9 cellular contexts compared by ENCODE assay signal in the genomic region with DNA sequence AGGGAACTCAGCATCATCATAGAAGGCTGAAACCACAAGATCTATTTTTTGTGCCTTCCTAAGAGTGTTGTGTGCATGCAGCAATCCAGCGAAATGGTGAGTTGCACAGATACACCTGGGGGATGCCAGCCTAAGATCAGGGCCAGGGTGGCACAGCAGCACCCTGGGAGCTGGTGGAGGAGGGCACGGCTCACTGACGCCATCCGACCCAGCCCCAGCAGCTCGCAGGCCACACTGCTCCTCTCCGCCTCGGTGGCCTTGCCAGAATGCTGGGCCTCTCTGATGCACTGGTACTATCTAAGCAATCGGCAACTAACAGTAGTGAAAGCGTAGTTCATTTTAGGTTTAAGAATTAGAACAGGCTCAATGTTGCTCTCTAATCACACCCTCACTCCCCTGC. TPM values are rescaled to one million over a fixed set of nuclear protein-coding genes. Genes with fewer than 3 reads are reported as not detected.
A peak's percentile ranks its signal among the peaks of the same experiment; 100 is the strongest.
DNase-seq lines count a peak whose midpoint lies in the region; ATAC-seq and TF ChIP-seq lines count a peak whose summit lies in the region.
"Had no signal": no experiment of that assay in that cellular context is flagged by ENCODE, and none has a peak within 500 bp of the region (broad histone marks: within the 10 kb centered on the region; RNA-seq: fewer than 3 reads in every experiment).

No MANE protein-coding gene starts in this region.

- ATAC-seq in heart right ventricle (no peak), left ventricle myocardium superior (no peak), GM19455 (IDR thresholded peaks at IDR 0.05; ENCODE audit: unreplicated experiment) (no peak)

- TF ChIP-seq CTCF in heart right ventricle (IDR thresholded peaks at IDR 0.05), result no peak
- TF ChIP-seq CTCF in coronary artery (IDR thresholded peaks at IDR 0.05), result no peak
- no peak for TF ChIP-seq CTCF in osteoblast (IDR thresholded peaks at IDR 0.05; ENCODE audit: extremely low read depth, low read depth, low read length)

- in situ Hi-C loops in ACHN (cut with HindIII; ENCODE audit: low pct_ligation_motif_present, low pct_unique_long_range_greater_than_20kb, low sequenced_read_pairs), result no loop called here

- peaks cover 0 to 10% (median 0%) of the 10 kb centered on the region in 9 donors for H3K36me3 ChIP-seq in heart right ventricle
- H3K36me3 ChIP-seq in osteoblast (ENCODE audit: insufficient read depth, low read length), result peaks cover 13% of the 10 kb centered on the region
- H3K36me3 ChIP-seq in urinary bladder (ENCODE audit: insufficient read depth), result no peaks in the 10 kb centered on the region

- no peak overlapping the region for H2AFZ ChIP-seq in osteoblast (ENCODE audit: low read length)

- 74 to 85% methylated on average over 9 of the region's 9 CpGs for WGBS in heart right ventricle, 2 donors
- 69% methylated on average over 9 of the region's 9 CpGs for WGBS in urinary bladder

- H3K4me2 ChIP-seq in osteoblast (ENCODE audit: insufficient read depth, low read length), result no peak overlapping the region

- intact Hi-C loops in heart right ventricle (cut with DNase I), result loop anchor here in 1 of 10 donors (5.0 kb wide), 1 partner anchor 35 kb away; no protein-coding TSS in a partner anchor
- intact Hi-C loops in left ventricle myocardium superior (cut with micrococcal nuclease), result no loop called here

- H4K20me1 ChIP-seq in osteoblast (ENCODE audit: insufficient read depth, low read length), result peaks cover 32% of the 10 kb centered on the region

- H3K4me1 ChIP-seq in heart right ventricle, result peaks cover 36 to 97% (median 93%) of the 10 kb centered on the region in 9 donors
- peaks cover 72% of the 10 kb centered on the region for H3K4me1 ChIP-seq in osteoblast (ENCODE audit: insufficient read depth, low read length)
- no peaks in the 10 kb centered on the region for H3K4me1 ChIP-seq in urinary bladder (ENCODE audit: insufficient read depth)

- H3K79me2 ChIP-seq in osteoblast (ENCODE audit: insufficient read depth, low read length), result peaks cover 79% of the 10 kb centered on the region

- H3K27me3 ChIP-seq in heart right ventricle (no peaks in the 10 kb centered on the region), osteoblast (ENCODE audit: insufficient read depth, low read length) (no peaks in the 10 kb centered on the region)

- DNase-seq in heart right ventricle (no peak), left ventricle myocardium superior (no peak), coronary artery (ENCODE audit: low spot score) (no peak), osteoblast (ENCODE audit: insufficient read length, low spot score, missing footprints) (no peak), ACHN (no peak), NCI-H748 (lab: John Stamatoyannopoulos, UW; ENCODE audit: unreplicated experiment) (no peak)
- DNase-seq: NCI-H2227 treated with DMSO at 0.1 percent for 48 hours had no signal

- peak overlapping the region in 8 of 10 donors; percentile 48 to 90 (median 72) for H3K27ac ChIP-seq in heart right ventricle
- peak overlapping the region; percentile 77 to 90 for H3K27ac ChIP-seq in coronary artery
- H3K27ac ChIP-seq in osteoblast (ENCODE audit: low read depth, low read length), result peak overlapping the region; percentile 97
- H3K27ac ChIP-seq in urinary bladder (ENCODE audit: low read depth), result peak overlapping the region; percentile 63

- H3K9me3 ChIP-seq in heart right ventricle, result no peaks in the 10 kb centered on the region
- H3K9me3 ChIP-seq in osteoblast (ENCODE audit: low read depth, low read length), result no peaks in the 10 kb centered on the region

- H3K4me3 ChIP-seq in heart right ventricle (no peak overlapping the region), coronary artery (no peak overlapping the region), osteoblast (ENCODE audit: insufficient read depth, low read length) (no peak overlapping the region), urinary bladder (ENCODE audit: low read depth, low read length) (no peak overlapping the region)

RNA-seq across cellular contexts. Expression of a gene that starts 37.8 kb away (rescaled TPM):
- total RNA-seq in heart right ventricle, result 100 to 1,000 TPM; 207 to 307 (median 228) TPM
- polyA plus RNA-seq in heart right ventricle, result 100 to 1,000 TPM; 158 to 236 TPM
- 252 TPM for total RNA-seq in left ventricle myocardium superior
- total RNA-seq in osteoblast, result 217 and 224 TPM in 2 replicates
- total RNA-seq in urinary bladder, result 77.1 TPM
- polyA plus RNA-seq in urinary bladder, result 372 TPM
